1 cellular context compared by ENCODE assay signal in the genomic region with DNA sequence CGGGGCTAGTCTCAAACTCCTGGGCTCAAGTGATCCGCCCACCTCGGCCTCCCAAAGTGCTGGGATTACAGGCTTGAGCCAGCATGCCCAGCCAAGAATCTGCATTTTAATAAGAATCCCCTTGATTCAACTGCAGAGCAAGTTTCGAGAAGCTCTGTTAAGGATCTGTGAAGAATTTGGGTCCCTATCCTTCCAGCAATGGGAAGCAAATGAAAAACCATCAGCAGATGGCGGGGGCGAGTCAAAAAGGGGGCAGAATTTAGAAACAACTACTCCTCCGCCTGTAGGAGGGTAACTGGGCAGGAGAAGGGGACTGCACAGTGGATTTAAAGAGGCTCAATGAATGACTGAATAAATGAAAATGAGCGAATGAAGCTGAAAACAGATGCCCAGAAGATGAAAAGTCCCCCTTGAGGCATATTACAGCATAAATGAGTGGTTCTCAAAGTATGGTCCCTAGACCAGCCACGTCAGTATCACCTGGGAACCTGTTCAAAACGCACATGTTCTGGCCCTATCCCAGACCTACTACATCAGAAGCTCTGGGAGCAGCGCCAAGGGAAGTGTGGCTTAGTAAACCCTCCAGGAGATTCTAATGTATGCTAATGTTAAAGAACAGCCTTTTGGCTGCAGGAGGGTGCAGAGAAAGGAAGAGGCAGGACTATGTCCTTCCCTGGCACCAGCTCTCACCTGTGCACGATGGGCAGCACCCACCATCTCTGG.
TF ChIP-seq lines count a peak whose summit lies in the region.

No MANE protein-coding gene starts in this region.

TF ChIP-seq in WTC11, 78 proteins besides CTCF, POLR2A, EP300 and RAD21 (continued from another document):
- TF ChIP-seq, protein P1, sequence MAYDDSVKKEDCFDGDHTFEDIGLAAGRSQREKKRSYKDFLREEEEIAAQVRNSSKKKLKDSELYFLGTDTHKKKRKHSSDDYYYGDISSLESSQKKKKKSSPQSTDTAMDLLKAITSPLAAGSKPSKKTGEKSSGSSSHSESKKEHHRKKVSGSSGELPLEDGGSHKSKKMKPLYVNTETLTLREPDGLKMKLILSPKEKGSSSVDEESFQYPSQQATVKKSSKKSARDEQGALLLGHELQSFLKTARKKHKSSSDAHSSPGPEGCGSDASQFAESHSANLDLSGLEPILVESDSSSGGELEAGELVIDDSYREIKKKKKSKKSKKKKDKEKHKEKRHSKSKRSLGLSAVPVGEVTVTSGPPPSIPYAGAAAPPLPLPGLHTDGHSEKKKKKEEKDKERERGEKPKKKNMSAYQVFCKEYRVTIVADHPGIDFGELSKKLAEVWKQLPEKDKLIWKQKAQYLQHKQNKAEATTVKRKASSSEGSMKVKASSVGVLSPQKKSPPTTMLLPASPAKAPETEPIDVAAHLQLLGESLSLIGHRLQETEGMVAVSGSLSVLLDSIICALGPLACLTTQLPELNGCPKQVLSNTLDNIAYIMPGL (CRISPR knock-in tag; IDR thresholded peaks at IDR 0.05) = no peak
- TF ChIP-seq OVOL2 (CRISPR knock-in tag; IDR thresholded peaks at IDR 0.05; ENCODE audit: borderline replicate concordance) = no peak
- TF ChIP-seq, protein P2, sequence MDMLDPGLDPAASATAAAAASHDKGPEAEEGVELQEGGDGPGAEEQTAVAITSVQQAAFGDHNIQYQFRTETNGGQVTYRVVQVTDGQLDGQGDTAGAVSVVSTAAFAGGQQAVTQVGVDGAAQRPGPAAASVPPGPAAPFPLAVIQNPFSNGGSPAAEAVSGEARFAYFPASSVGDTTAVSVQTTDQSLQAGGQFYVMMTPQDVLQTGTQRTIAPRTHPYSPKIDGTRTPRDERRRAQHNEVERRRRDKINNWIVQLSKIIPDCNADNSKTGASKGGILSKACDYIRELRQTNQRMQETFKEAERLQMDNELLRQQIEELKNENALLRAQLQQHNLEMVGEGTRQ (CRISPR knock-in tag; IDR thresholded peaks at IDR 0.05) = no peak
- no peak for TF ChIP-seq PRRX2 (CRISPR knock-in tag; IDR thresholded peaks at IDR 0.05)
- TF ChIP-seq NR2C2 (CRISPR knock-in tag; IDR thresholded peaks at IDR 0.05) = no peak
- TF ChIP-seq FOXJ3 (CRISPR knock-in tag; IDR thresholded peaks at IDR 0.05; ENCODE audit: borderline replicate concordance) = no peak
- TF ChIP-seq, protein P3, sequence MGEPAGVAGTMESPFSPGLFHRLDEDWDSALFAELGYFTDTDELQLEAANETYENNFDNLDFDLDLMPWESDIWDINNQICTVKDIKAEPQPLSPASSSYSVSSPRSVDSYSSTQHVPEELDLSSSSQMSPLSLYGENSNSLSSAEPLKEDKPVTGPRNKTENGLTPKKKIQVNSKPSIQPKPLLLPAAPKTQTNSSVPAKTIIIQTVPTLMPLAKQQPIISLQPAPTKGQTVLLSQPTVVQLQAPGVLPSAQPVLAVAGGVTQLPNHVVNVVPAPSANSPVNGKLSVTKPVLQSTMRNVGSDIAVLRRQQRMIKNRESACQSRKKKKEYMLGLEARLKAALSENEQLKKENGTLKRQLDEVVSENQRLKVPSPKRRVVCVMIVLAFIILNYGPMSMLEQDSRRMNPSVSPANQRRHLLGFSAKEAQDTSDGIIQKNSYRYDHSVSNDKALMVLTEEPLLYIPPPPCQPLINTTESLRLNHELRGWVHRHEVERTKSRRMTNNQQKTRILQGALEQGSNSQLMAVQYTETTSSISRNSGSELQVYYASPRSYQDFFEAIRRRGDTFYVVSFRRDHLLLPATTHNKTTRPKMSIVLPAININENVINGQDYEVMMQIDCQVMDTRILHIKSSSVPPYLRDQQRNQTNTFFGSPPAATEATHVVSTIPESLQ (CRISPR knock-in tag; IDR thresholded peaks at IDR 0.05) = no peak
- no peak for TF ChIP-seq TCF7 (CRISPR knock-in tag; IDR thresholded peaks at IDR 0.05; ENCODE audit: low read depth)
- TF ChIP-seq SP1 (CRISPR knock-in tag; conservative IDR thresholded peaks at IDR 0.05) = no peak
